8 cellular contexts compared by ENCODE assay signal in the genomic region with DNA sequence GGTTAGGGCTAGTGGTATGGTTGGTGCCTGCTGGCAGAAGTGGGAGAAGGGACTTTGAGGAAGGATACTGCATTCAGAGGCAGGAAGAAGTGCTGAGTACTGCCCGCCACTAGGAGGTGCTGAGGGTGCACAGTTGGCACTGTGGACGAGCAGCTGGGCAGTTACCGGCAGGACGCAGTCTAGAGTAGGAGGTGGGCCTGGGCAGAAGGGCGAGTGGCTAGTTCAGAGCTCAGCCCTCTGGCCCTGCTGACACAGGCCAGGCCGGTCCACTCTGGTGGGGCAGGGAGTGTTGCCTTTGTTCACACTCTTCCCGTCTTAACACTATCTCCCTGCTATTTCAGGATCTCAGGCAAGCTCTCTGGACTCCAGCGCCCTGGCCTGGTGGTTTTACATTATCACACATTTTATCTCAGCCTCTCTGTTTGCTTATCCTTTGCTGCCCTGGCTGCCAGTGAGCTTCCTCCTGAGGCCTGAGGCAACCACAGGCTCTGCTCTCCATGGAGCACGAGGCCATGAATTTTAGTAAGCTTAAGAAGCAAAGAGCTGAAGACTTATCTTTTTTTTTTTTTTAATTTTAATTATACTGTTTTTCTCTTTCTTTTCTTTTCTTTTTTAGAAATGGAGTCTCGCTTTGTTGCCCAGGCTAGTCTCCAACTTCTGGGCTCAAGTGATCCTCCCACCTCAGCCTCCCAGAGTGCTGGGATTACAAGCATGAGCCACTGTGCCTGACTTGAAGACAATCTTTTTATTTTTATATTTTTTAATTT. TPM values are rescaled to one million over a fixed set of nuclear protein-coding genes. Genes with fewer than 3 reads are reported as not detected.
A peak's percentile ranks its signal among the peaks of the same experiment; 100 is the strongest.
DNase-seq lines count a peak whose midpoint lies in the region; ATAC-seq and TF ChIP-seq lines count a peak whose summit lies in the region.

No MANE protein-coding gene starts in this region.

- H3K27me3 ChIP-seq in PC-9 (ENCODE audit: insufficient read depth, low read depth) (no peaks in the 10 kb centered on the region), tibial nerve (no peaks in the 10 kb centered on the region)

- TF ChIP-seq CTCF in PC-9 (conservative IDR thresholded peaks at IDR 0.05) = peak; percentile 82
- peak; percentile 53 to 83 (median 81) for TF ChIP-seq CTCF in tibial nerve (IDR thresholded peaks at IDR 0.05)

- intact Hi-C loops in PC-9 (cut with micrococcal nuclease; ENCODE audit: unreplicated experiment) = loop anchor here (1.0 to 10.0 kb wide), 4 partner anchors 71 to 219 kb away; partner anchors contain the start of gene THAP7

- H3K9me3 ChIP-seq in PC-9 (ENCODE audit: insufficient read depth, low read depth) (no peaks in the 10 kb centered on the region), tibial nerve (no peaks in the 10 kb centered on the region)

- H3K27ac ChIP-seq in PC-9 (0 out of 2 replicates have a peak overlapping the region, but pooled peaks have one; percentile 42), tibial nerve (peak overlapping the region in 2 of 4 donors; percentile 52 to 58)

- H3K4me1 ChIP-seq in PC-9 (replicated peaks; ENCODE audit: insufficient read depth) = peaks cover 28% of the 10 kb centered on the region
- H3K4me1 ChIP-seq in tibial nerve = peaks cover 0 to 9% (median 0%) of the 10 kb centered on the region in 4 donors

- no TSS peak for BruUV-seq in PC-9 (replicated peaks; lab: Mats Ljungman, UMichigan)

- no peak for TF ChIP-seq POLR2A in tibial nerve (IDR thresholded peaks at IDR 0.05)

- CTCF ChIA-PET in PC-9 (lab: Charles Lee) = interaction anchor here (0.5 to 1.7 kb wide), 10 partner anchors 8 to 179 kb away, joined by 3 to 7 read pairs (median 4); partner anchors contain the start of gene CRKL

- TF ChIP-seq EP300 in tibial nerve (IDR thresholded peaks at IDR 0.05) = peak in 1 of 2 donors; percentile 55

- no peaks in the 10 kb centered on the region for H3K79me2 ChIP-seq in PC-9 (ENCODE audit: low read depth)

- no peak for ATAC-seq in GM21717 (IDR thresholded peaks at IDR 0.05; ENCODE audit: unreplicated experiment)

- H2AFZ ChIP-seq in PC-9 = no peak overlapping the region

- H3F3A ChIP-seq in PC-9 (ENCODE audit: insufficient read depth, low read depth) = peaks cover 23% of the 10 kb centered on the region; the same call in 1 of the 2 replicates

- H3K36me3 ChIP-seq in PC-9 (ENCODE audit: low read depth) = no peaks in the 10 kb centered on the region; the same call in 1 of the 2 replicates
- H3K36me3 ChIP-seq in tibial nerve = peaks cover 6 to 91% (median 7%) of the 10 kb centered on the region in 3 donors

- 27 to 32% methylated on average over 10 of the region's 10 CpGs for WGBS in tibial nerve, 2 donors

- POLR2A ChIA-PET in PC-9 (lab: Charles Lee; ENCODE audit: unreplicated experiment) = interaction anchor here (0.5 to 0.6 kb wide), 4 partner anchors 8 to 144 kb away, joined by 3 to 6 read pairs (median 4); no protein-coding TSS in a partner anchor

- no peaks in the 10 kb centered on the region for H3K9me2 ChIP-seq in PC-9 (ENCODE audit: insufficient read depth)

- H3K4me3 ChIP-seq in PC-9 = no peak overlapping the region
- no peak overlapping the region for H3K4me3 ChIP-seq in tibial nerve

- H3K4me2 ChIP-seq in PC-9 = peak overlapping the region; percentile 47

- H4K20me1 ChIP-seq in PC-9 (ENCODE audit: insufficient read depth) = peaks cover 3% of the 10 kb centered on the region; the same call in 1 of the 2 replicates

- DNase-seq in DMS 273 (lab: John Stamatoyannopoulos, UW; ENCODE audit: unreplicated experiment) (peak; percentile 83), HuH-7 (ENCODE audit: low spot score) (peak; percentile 82), PC-9 (peak; percentile 80 to 85), glomerular visceral epithelial cell (ENCODE audit: extremely low spot score) (peak; percentile 72), non-pigmented ciliary epithelial cell (ENCODE audit: low read depth) (peak; percentile 32), tibial nerve (ENCODE audit: low spot score in 2 of 2) (peak; percentile 45 to 67)
- peak; percentile 36 for DNase-seq in activated naive CD4-positive, alpha-beta T cell treated with anti-CD3 and anti-CD28 coated beads, Interleukin-2, amount 50 U/mL, for 16 hours

RNA-seq across cellular contexts. Expression of gene SNAP29, which starts 26.9 kb away (rescaled TPM):
- total RNA-seq in PC-9 (2021) = 13.5 and 17.8 TPM in 2 replicates
- 10 to 100 TPM; 18.3 to 36.1 (median 19.6) TPM for total RNA-seq in tibial nerve

RNA-seq across cellular contexts. Expression of gene PI4KA, which starts 27.1 kb away (rescaled TPM):
- 24.7 and 27.9 TPM in 2 replicates for total RNA-seq in PC-9 (2021)
- 100 to 1,000 TPM in 2 of 4 donors, 10 to 100 TPM in 2; 76.5 to 164 (median 115) TPM for total RNA-seq in tibial nerve

RNA-seq across cellular contexts. Expression of gene CRKL, which starts 31.5 kb away (rescaled TPM):
- total RNA-seq in PC-9 (2021) = 45.8 and 49.7 TPM in 2 replicates
- 10 to 100 TPM; 44.7 to 59.0 (median 51.5) TPM for total RNA-seq in tibial nerve

Comparison
In these comparisons a context has a peak if more than half of its experiments do, and no peak if none do; other contexts are left out.
1. DNase-seq: peak in every context shown above with its lines; median percentile 83 in DMS 273; 82 in PC-9; 82 in HuH-7; 72 in glomerular visceral epithelial cell; 56 in tibial nerve; 36 in activated naive CD4-positive, alpha-beta T cell treated with anti-CD3 and anti-CD28 coated beads, Interleukin-2, amount 50 U/mL, for 16 hours; 32 in non-pigmented ciliary epithelial cell.